Comparison of ENCODE assay signal across 21 cellular contexts in the genomic region with DNA sequence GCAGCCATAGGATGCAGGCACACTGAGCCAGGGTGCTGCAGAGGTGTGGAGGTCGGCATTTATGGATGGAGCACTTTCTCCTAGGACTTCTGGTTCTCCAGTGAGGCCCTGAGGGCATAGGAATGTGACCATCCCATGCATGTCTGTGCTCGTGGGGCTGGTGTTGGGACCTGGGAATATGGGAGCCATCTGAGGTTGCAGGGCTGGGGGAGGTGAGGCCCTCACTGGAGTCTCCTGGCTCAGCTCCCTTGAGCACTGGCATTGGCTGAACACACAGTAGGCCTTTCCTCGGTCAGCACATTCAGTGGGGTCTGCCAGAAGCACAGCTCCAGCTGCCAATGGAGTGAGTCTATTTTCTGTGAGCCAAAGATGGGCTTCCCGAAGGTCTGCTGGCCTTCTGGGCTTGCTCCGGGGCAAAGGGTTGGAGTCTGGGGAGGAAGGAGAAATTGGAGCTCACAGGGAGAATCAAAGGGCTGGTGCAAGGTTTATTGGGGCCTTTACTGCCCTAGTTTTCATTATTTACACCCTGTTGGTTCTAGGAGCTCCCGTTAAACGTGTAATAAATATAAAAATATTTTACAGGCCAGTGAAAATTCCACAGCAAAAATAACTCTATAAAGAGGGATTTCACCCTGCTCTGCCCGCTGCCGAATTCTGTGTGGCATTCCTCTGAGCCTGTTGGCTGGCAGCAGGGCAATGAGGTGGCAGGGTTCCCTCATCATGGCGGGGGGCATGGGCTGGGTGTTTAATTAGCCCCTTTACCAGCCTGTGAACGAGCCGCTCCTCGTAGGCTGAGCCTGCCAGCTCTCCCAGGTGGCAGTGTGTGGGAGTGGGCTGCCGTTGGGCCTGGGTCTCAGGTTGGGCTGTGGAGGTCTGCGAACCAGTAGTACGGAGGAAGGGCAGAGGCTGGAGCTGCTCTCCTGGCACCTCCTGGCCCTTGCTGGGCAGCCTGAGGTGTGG. TPM values are rescaled to one million over a fixed set of nuclear protein-coding genes. Genes with fewer than 3 reads are reported as not detected.
"Had no signal": no experiment of that assay in that cellular context is flagged by ENCODE, and none has a peak within 500 bp of the region (broad histone marks: within the 10 kb centered on the region; RNA-seq: fewer than 3 reads in every experiment).

No MANE protein-coding gene starts in this region.

- H3K36me3 ChIP-seq: heart right ventricle, left ventricle myocardium inferior, neutrophil, thoracic aorta, upper lobe of left lung had no signal

- H3K27me3 ChIP-seq: body of pancreas, upper lobe of left lung had no signal

- ATAC-seq: activated CD4-positive, alpha-beta T cell treated with anti-CD3 and anti-CD28 coated beads for 36 hours; body of pancreas; heart right ventricle; naive thymus-derived CD8-positive, alpha-beta T cell; sciatic nerve; stimulated activated memory B cell treated with anti-CD40 and anti-IgM and Interleukin-4, amounts not matched to agents 10 μg/mL and 1 μg/mL and 100 μg/mL, for 72 hours had no signal

- H3K9ac ChIP-seq: parathyroid adenoma had no signal

- H3K27me3 Mint-ChIP-seq: activated CD4-positive, alpha-beta T cell treated with anti-CD3 and anti-CD28 coated beads for 36 hours had no signal

- H3K4me1 Mint-ChIP-seq: activated CD4-positive, alpha-beta T cell treated with anti-CD3 and anti-CD28 coated beads for 36 hours; activated naive CD8-positive, alpha-beta T cell treated with anti-CD3 and anti-CD28 coated beads for 36 hours; naive thymus-derived CD8-positive, alpha-beta T cell; stimulated activated memory B cell treated with anti-CD40 and anti-IgM and Interleukin-4, amounts not matched to agents 10 μg/mL and 1 μg/mL and 100 μg/mL, for 72 hours had no signal

- H3K9me3 Mint-ChIP-seq: activated naive CD8-positive, alpha-beta T cell treated with anti-CD3 and anti-CD28 coated beads for 36 hours; endodermal cell; memory B cell; naive thymus-derived CD8-positive, alpha-beta T cell; stimulated activated memory B cell treated with anti-CD40 and anti-IgM and Interleukin-4, amounts not matched to agents 10 μg/mL and 1 μg/mL and 100 μg/mL, for 72 hours had no signal

- H3K36me3 Mint-ChIP-seq: activated naive CD8-positive, alpha-beta T cell treated with anti-CD3 and anti-CD28 coated beads for 36 hours; memory B cell; naive thymus-derived CD8-positive, alpha-beta T cell; stimulated activated memory B cell treated with anti-CD40 and anti-IgM and Interleukin-4, amounts not matched to agents 10 μg/mL and 1 μg/mL and 100 μg/mL, for 72 hours had no signal

- H3K27ac Mint-ChIP-seq: activated CD4-positive, alpha-beta T cell treated with anti-CD3 and anti-CD28 coated beads for 36 hours; activated naive CD8-positive, alpha-beta T cell treated with anti-CD3 and anti-CD28 coated beads for 36 hours; endodermal cell; memory B cell; naive thymus-derived CD8-positive, alpha-beta T cell; stimulated activated memory B cell treated with anti-CD40 and anti-IgM and Interleukin-4, amounts not matched to agents 10 μg/mL and 1 μg/mL and 100 μg/mL, for 72 hours had no signal

- H3K9me3 ChIP-seq: body of pancreas, heart right ventricle, left ventricle myocardium inferior, neutrophil, thoracic aorta, upper lobe of left lung had no signal

- H3K4me3 Mint-ChIP-seq: activated CD4-positive, alpha-beta T cell treated with anti-CD3 and anti-CD28 coated beads for 36 hours; activated naive CD8-positive, alpha-beta T cell treated with anti-CD3 and anti-CD28 coated beads for 36 hours; endodermal cell; memory B cell; naive thymus-derived CD8-positive, alpha-beta T cell; stimulated activated memory B cell treated with anti-CD40 and anti-IgM and Interleukin-4, amounts not matched to agents 10 μg/mL and 1 μg/mL and 100 μg/mL, for 72 hours had no signal

- H3K4me1 ChIP-seq: body of pancreas, left ventricle myocardium inferior, parathyroid adenoma, upper lobe of left lung had no signal

- DNase-seq: activated CD4-positive, alpha-beta T cell treated with anti-CD3 and anti-CD28 coated beads for 36 hours; activated CD4-positive, alpha-beta T cell treated with anti-CD3 and anti-CD28 coated beads, Interleukin-2, amount 50 U/mL, for 48 hours; activated naive CD8-positive, alpha-beta T cell treated with anti-CD3 and anti-CD28 coated beads for 36 hours; endodermal cell; heart right ventricle; kidney glomerular epithelial cell; left ventricle myocardium inferior; stimulated activated CD4-positive, alpha-beta T cell treated with anti-CD3 and anti-CD28 coated beads, Interleukin-4, amount 100 ng/mL, for 4 hours; SW 1271; T-helper 2 cell; upper lobe of left lung had no signal

- H2AFZ ChIP-seq: parathyroid adenoma had no signal

- H3K27ac ChIP-seq: body of pancreas, dorsolateral prefrontal cortex, heart right ventricle, left ventricle myocardium inferior, neutrophil, parathyroid adenoma, thoracic aorta, upper lobe of left lung had no signal

- H3K4me3 ChIP-seq: body of pancreas, dorsolateral prefrontal cortex, heart right ventricle, left ventricle myocardium inferior, thoracic aorta, upper lobe of left lung had no signal

RNA-seq across cellular contexts. Expression of a gene that starts 31.6 kb away (rescaled TPM):
- total RNA-seq: activated naive CD8-positive, alpha-beta T cell treated with anti-CD3 and anti-CD28 coated beads for 36 hours; body of pancreas; frontal cortex; left ventricle myocardium inferior; naive thymus-derived CD8-positive, alpha-beta T cell; thoracic aorta had no signal
- polyA plus RNA-seq: naive thymus-derived CD8-positive, alpha-beta T cell had no signal
